1 cellular context compared by ENCODE assay signal in genomic region chrX:1661048-1661921, GRCh38.
TF ChIP-seq lines count a peak whose summit lies in the region.

No MANE protein-coding gene starts in this region.

TF ChIP-seq in GM12878, 131 proteins besides CTCF, POLR2A, EP300 and RAD21 (continued from another document and continues in another):
- no peak for TF ChIP-seq IRF5 (IDR thresholded peaks at IDR 0.05; ENCODE audit: borderline replicate concordance)
- peak; percentile 91 for TF ChIP-seq DPF2 (IDR thresholded peaks at IDR 0.05)
- no peak for TF ChIP-seq HSF1 (IDR thresholded peaks at IDR 0.05; ENCODE audit: low read depth, low read length)
- peak; percentile 60; the same call in 1 of the 2 replicates for TF ChIP-seq RFX5 (IDR thresholded peaks at IDR 0.05; ENCODE audit: low read depth, low read length)
- TF ChIP-seq RELB (IDR thresholded peaks at IDR 0.05; ENCODE audit: low read depth) = no peak
- TF ChIP-seq E4F1 (IDR thresholded peaks at IDR 0.05; ENCODE audit: borderline replicate concordance, partially characterized antibody) = no peak
- no peak; a peak in 1 of 4 replicates for TF ChIP-seq BHLHE40 (IDR thresholded peaks at IDR 0.05; ENCODE audit: borderline replicate concordance in 1 of 2, low read depth in 2 of 2, low read length in 1 of 2)
- TF ChIP-seq MEF2B (IDR thresholded peaks at IDR 0.05; ENCODE audit: partially characterized antibody, poor library complexity, severe bottlenecking) = no peak
- peak; percentile 71; the same call in 1 of the 2 replicates for TF ChIP-seq POLR2AphosphoS2 (IDR thresholded peaks at IDR 0.05; ENCODE audit: low read depth, low read length)
- TF ChIP-seq TARDBP (IDR thresholded peaks at IDR 0.05; ENCODE audit: borderline replicate concordance) = no peak
- TF ChIP-seq ZZZ3 (IDR thresholded peaks at IDR 0.05; ENCODE audit: control insufficient read depth, insufficient read length, low read depth) = no peak
- no peak for TF ChIP-seq SMAD1 (IDR thresholded peaks at IDR 0.05; ENCODE audit: low read depth, partially characterized antibody)
- peak; percentile 73 for TF ChIP-seq ATF7 (IDR thresholded peaks at IDR 0.05; ENCODE audit: low read depth)
- no peak for TF ChIP-seq MYC (IDR thresholded peaks at IDR 0.05; ENCODE audit: insufficient read depth, insufficient read length, insufficient replicate concordance, low read length, severe bottlenecking)
- TF ChIP-seq MYB (IDR thresholded peaks at IDR 0.05; ENCODE audit: borderline replicate concordance, low read depth, low read length) = no peak
- TF ChIP-seq PAX5 (IDR thresholded peaks at IDR 0.05; ENCODE audit: borderline replicate concordance, low read depth, low read length) = 0 out of 2 replicates have a peak, but pooled peaks have one; percentile 7
- TF ChIP-seq HCFC1 (IDR thresholded peaks at IDR 0.05; ENCODE audit: low read length) = no peak
- TF ChIP-seq TCF12 (IDR thresholded peaks at IDR 0.05; ENCODE audit: low read depth, low read length) = no peak; the same call in 1 of the 2 replicates
- no peak for TF ChIP-seq CHD1 (IDR thresholded peaks at IDR 0.05; ENCODE audit: low read depth, low read length)
- TF ChIP-seq SMARCA5 (IDR thresholded peaks at IDR 0.05) = no peak
- TF ChIP-seq IKZF1 (conservative IDR thresholded peaks at IDR 0.05) = no peak
- no peak for TF ChIP-seq PAX8 (IDR thresholded peaks at IDR 0.05)
- TF ChIP-seq RUNX3 (IDR thresholded peaks at IDR 0.05; ENCODE audit: low read length) = peak; percentile 68
- TF ChIP-seq FOXK2 (IDR thresholded peaks at IDR 0.05) = no peak
- TF ChIP-seq IRF3 (IDR thresholded peaks at IDR 0.05) = peak; percentile 81
- no peak for TF ChIP-seq ZNF24 (IDR thresholded peaks at IDR 0.05)
- no peak for TF ChIP-seq SUZ12 (IDR thresholded peaks at IDR 0.05; ENCODE audit: unreplicated experiment)
- no peak for TF ChIP-seq ZBED1 (IDR thresholded peaks at IDR 0.05; ENCODE audit: borderline replicate concordance)
- TF ChIP-seq ZBTB40 (IDR thresholded peaks at IDR 0.05; ENCODE audit: borderline replicate concordance) = no peak
- TF ChIP-seq POLR2AphosphoS5 (IDR thresholded peaks at IDR 0.05; ENCODE audit: low read length) = no peak
- 0 out of 2 replicates have a peak, but pooled peaks have one; percentile 6 for TF ChIP-seq IRF4 (IDR thresholded peaks at IDR 0.05; ENCODE audit: low read depth, low read length)
- TF ChIP-seq SKIL (IDR thresholded peaks at IDR 0.05; ENCODE audit: low read depth, poor library complexity, severe bottlenecking) = peak; percentile 40
- no peak for TF ChIP-seq NKRF (conservative IDR thresholded peaks at IDR 0.05)
- no peak for TF ChIP-seq ZBTB4 (CRISPR knock-in tag; IDR thresholded peaks at IDR 0.05)
- TF ChIP-seq PKNOX1 (IDR thresholded peaks at IDR 0.05) = peak; percentile 98
- no peak for TF ChIP-seq SUPT20H (IDR thresholded peaks at IDR 0.05; ENCODE audit: borderline replicate concordance, control insufficient read depth, low read depth, low read length)
- TF ChIP-seq EZH2 (IDR thresholded peaks at IDR 0.05; ENCODE audit: borderline replicate concordance, control insufficient read depth, low read depth, low read length) = no peak
- peak; percentile 26; the same call in 1 of the 3 replicates for TF ChIP-seq POU2F2 (IDR thresholded peaks at IDR 0.05; ENCODE audit: borderline replicate concordance, low read depth, low read length)
- no peak for TF ChIP-seq HDGF (IDR thresholded peaks at IDR 0.05)
